In the genomic region with DNA sequence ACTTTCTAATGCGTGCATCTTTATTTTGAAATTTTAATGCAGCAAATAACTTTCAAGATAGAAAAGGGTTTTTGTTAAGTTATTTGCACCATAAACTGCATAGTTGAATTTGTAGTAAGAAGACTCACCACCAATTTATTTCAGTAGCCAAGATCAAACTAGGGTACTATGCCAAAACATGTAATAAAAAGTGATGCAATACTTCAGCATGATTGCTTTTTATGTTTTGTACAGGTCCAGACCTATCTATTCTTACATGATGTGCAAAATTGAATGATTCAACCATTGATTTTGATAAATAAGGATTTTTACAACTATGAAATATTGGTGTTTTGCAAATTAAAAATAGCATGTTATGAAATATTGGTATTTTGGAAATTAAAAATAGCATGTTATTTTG, we compare ENCODE assay signal across 12 cellular contexts. TPM values are rescaled to one million over a fixed set of nuclear protein-coding genes. Genes with fewer than 3 reads are reported as not detected.
DNase-seq lines count a peak whose midpoint lies in the region; ATAC-seq and TF ChIP-seq lines count a peak whose summit lies in the region.
"Had no signal": no experiment of that assay in that cellular context is flagged by ENCODE, and none has a peak within 500 bp of the region (broad histone marks: within the 10 kb centered on the region; RNA-seq: fewer than 3 reads in every experiment).

No MANE protein-coding gene starts in this region.

- no peak overlapping the region for H3K4me2 ChIP-seq in fibroblast of lung (ENCODE audit: extremely low read depth, insufficient read depth, low read length)

- DNase-seq in stimulated activated naive CD8-positive, alpha-beta T cell treated with anti-CD3 and anti-CD28 coated beads, Interleukin-15, Interleukin-2, amounts not matched to agents 100 U/mL and 50 U/mL, for 24 hours = no peak
- DNase-seq in RWPE1 (ENCODE audit: low spot score) = peak; percentile 59
- DNase-seq in fibroblast of lung (ENCODE audit: low read depth in 2 of 2) = peak; percentile 73 to 80
- no peak for DNase-seq in HT-29 (ENCODE audit: low spot score)
- no peak for DNase-seq in tibial artery
- DNase-seq in iPS-NIHi7 (ENCODE audit: extremely low spot score) = no peak
- no peak for DNase-seq in upper lobe of right lung
- DNase-seq: activated T-cell treated with anti-CD3 and anti-CD28 coated beads, Interleukin-2, amount 50 U/mL, for 1 hour; CD4-positive, alpha-beta memory T cell; naive thymus-derived CD8-positive, alpha-beta T cell had no signal

- no peaks in the 10 kb centered on the region for H4K20me1 ChIP-seq in fibroblast of lung (ENCODE audit: control insufficient read depth, extremely low read depth, insufficient read depth, low read length)

- H2AFZ ChIP-seq in fibroblast of lung (ENCODE audit: low read length) = no peak overlapping the region

- no peak for ATAC-seq in stimulated activated naive CD8-positive, alpha-beta T cell treated with anti-CD3 and anti-CD28 coated beads, Interleukin-15, Interleukin-2, amounts not matched to agents 100 U/mL and 50 U/mL, for 24 hours
- ATAC-seq in upper lobe of right lung = no peak
- ATAC-seq: naive thymus-derived CD8-positive, alpha-beta T cell had no signal

- H3K4me3 ChIP-seq in fibroblast of lung (replicated peaks in 1 of 4; ENCODE audit: control extremely low read depth in 1 of 4, insufficient read depth in 1 of 4, low read depth in 3 of 4, low read length in 4 of 4) (no peak overlapping the region), tibial artery (no peak overlapping the region), upper lobe of right lung (no peak overlapping the region)
- H3K4me3 ChIP-seq: suprapubic skin had no signal

- no peak overlapping the region for H3K4me3 Mint-ChIP-seq in stimulated activated naive CD8-positive, alpha-beta T cell treated with anti-CD3 and anti-CD28 coated beads, Interleukin-15, Interleukin-2, amounts not matched to agents 100 ng/mL and 50 ng/mL, for 24 hours
- H3K4me3 Mint-ChIP-seq: CD4-positive, alpha-beta memory T cell; naive thymus-derived CD8-positive, alpha-beta T cell had no signal

- peak overlapping the region; percentile 53 for H3K27ac Mint-ChIP-seq in stimulated activated naive CD8-positive, alpha-beta T cell treated with anti-CD3 and anti-CD28 coated beads, Interleukin-15, Interleukin-2, amounts not matched to agents 100 ng/mL and 50 ng/mL, for 24 hours
- H3K27ac Mint-ChIP-seq: CD4-positive, alpha-beta memory T cell had no signal

- no peak overlapping the region for H3K27ac ChIP-seq in RWPE1
- H3K27ac ChIP-seq in fibroblast of lung (ENCODE audit: insufficient read depth, low read length) = no peak overlapping the region
- H3K27ac ChIP-seq in tibial artery = no peak overlapping the region
- no peak overlapping the region for H3K27ac ChIP-seq in upper lobe of right lung
- H3K27ac ChIP-seq: suprapubic skin had no signal

- POLR2A ChIA-PET in RWPE1 (lab: Yijun Ruan, JAX; ENCODE audit: low non-redundant PET) = no interaction called here

- H3K36me3 Mint-ChIP-seq in stimulated activated naive CD8-positive, alpha-beta T cell treated with anti-CD3 and anti-CD28 coated beads, Interleukin-15, Interleukin-2, amounts not matched to agents 100 ng/mL and 50 ng/mL, for 24 hours (ENCODE audit: low read depth) = peaks cover 16% of the 10 kb centered on the region

- no peaks in the 10 kb centered on the region for H3K9me3 Mint-ChIP-seq in stimulated activated naive CD8-positive, alpha-beta T cell treated with anti-CD3 and anti-CD28 coated beads, Interleukin-15, Interleukin-2, amounts not matched to agents 100 ng/mL and 50 ng/mL, for 24 hours
- H3K9me3 Mint-ChIP-seq: naive thymus-derived CD8-positive, alpha-beta T cell had no signal

- H3K4me1 Mint-ChIP-seq in stimulated activated naive CD8-positive, alpha-beta T cell treated with anti-CD3 and anti-CD28 coated beads, Interleukin-15, Interleukin-2, amounts not matched to agents 100 ng/mL and 50 ng/mL, for 24 hours (ENCODE audit: low read depth) = peaks cover 30% of the 10 kb centered on the region

- no peaks in the 10 kb centered on the region for H3K27me3 Mint-ChIP-seq in stimulated activated naive CD8-positive, alpha-beta T cell treated with anti-CD3 and anti-CD28 coated beads, Interleukin-15, Interleukin-2, amounts not matched to agents 100 ng/mL and 50 ng/mL, for 24 hours
- H3K27me3 Mint-ChIP-seq: CD4-positive, alpha-beta memory T cell; naive thymus-derived CD8-positive, alpha-beta T cell had no signal

- H3K9me3 ChIP-seq in fibroblast of lung (ENCODE audit: control insufficient read depth, insufficient read depth, low read depth, low read length) (no peaks in the 10 kb centered on the region), tibial artery (no peaks in the 10 kb centered on the region), upper lobe of right lung (no peaks in the 10 kb centered on the region)
- H3K9me3 ChIP-seq: suprapubic skin had no signal

- CTCF ChIA-PET in RWPE1 (lab: Yijun Ruan, JAX) = interaction anchor here (1.3 kb wide), 1 partner anchor 84 kb away, joined by 6 read pairs; no protein-coding TSS in a partner anchor

- H3K4me1 ChIP-seq in fibroblast of lung (ENCODE audit: control insufficient read depth, extremely low read depth, insufficient read depth, low read length) = no peaks in the 10 kb centered on the region
- H3K4me1 ChIP-seq in tibial artery = peaks cover 0 to 31% (median 8%) of the 10 kb centered on the region in 4 donors
- peaks cover 15% of the 10 kb centered on the region for H3K4me1 ChIP-seq in upper lobe of right lung

- H3K27me3 ChIP-seq in fibroblast of lung (ENCODE audit: control insufficient read depth, insufficient read depth, low read length) (no peaks in the 10 kb centered on the region), tibial artery (no peaks in the 10 kb centered on the region), upper lobe of right lung (no peaks in the 10 kb centered on the region)
- H3K27me3 ChIP-seq: suprapubic skin had no signal

- intact Hi-C loops in tibial artery (cut with DNase I; ENCODE audit: low total_unique reads) (loop anchor here (5.0 to 10.0 kb wide), 2 partner anchors 84 to 257 kb away; no protein-coding TSS in a partner anchor), upper lobe of right lung (cut with DNase I) (no loop called here)

- no peak overlapping the region for H3K9ac ChIP-seq in fibroblast of lung (ENCODE audit: insufficient read depth, low read length)

- H3K36me3 ChIP-seq in fibroblast of lung (ENCODE audit: control insufficient read depth, insufficient read depth, low read length) = no peaks in the 10 kb centered on the region
- H3K36me3 ChIP-seq in tibial artery = no peaks in the 10 kb centered on the region
- H3K36me3 ChIP-seq in upper lobe of right lung = no peaks in the 10 kb centered on the region
- H3K36me3 ChIP-seq: suprapubic skin had no signal

- H3K79me2 ChIP-seq in fibroblast of lung (ENCODE audit: control insufficient read depth, insufficient read depth, low read length) = no peaks in the 10 kb centered on the region

- no peak for TF ChIP-seq CTCF in RWPE1 (conservative IDR thresholded peaks at IDR 0.05; ENCODE audit: low read depth)
- no peak for TF ChIP-seq CTCF in fibroblast of lung (conservative IDR thresholded peaks at IDR 0.05 in 1 of 2, IDR thresholded peaks at IDR 0.05 in 1 of 2; ENCODE audit: low read depth in 1 of 2, low read length in 2 of 2)
- TF ChIP-seq CTCF in tibial artery (IDR thresholded peaks at IDR 0.05) = no peak
- no peak for TF ChIP-seq CTCF in upper lobe of right lung (IDR thresholded peaks at IDR 0.05)

RNA-seq across cellular contexts. Expression of a gene that starts 26.7 kb away (rescaled TPM):
- total RNA-seq in fibroblast of lung (18.0 and 22.1 TPM in 2 replicates), upper lobe of right lung (44.8 TPM)
- polyA plus RNA-seq in fibroblast of lung = 12.8 and 15.9 TPM in 2 replicates
- 11.0 and 12.9 TPM in 2 replicates for polyA plus RNA-seq in fibroblast of lung (2012)
- polyA minus RNA-seq in fibroblast of lung (ENCODE audit: low replicate concordance) = 0.63 and 3.1 TPM in 2 replicates
- 121 and 131 TPM in 2 replicates for total RNA-seq in HT-29 (2014; rRNA removed; shearing (Covaris generic))

Comparison
In these comparisons a context has a peak if more than half of its experiments do, and no peak if none do; other contexts are left out.
1. DNase-seq: peak in RWPE1 (single experiment) and fibroblast of lung (2 of 2); none in stimulated activated naive CD8-positive, alpha-beta T cell treated with anti-CD3 and anti-CD28 coated beads, Interleukin-15, Interleukin-2, amounts not matched to agents 100 U/mL and 50 U/mL, for 24 hours (single experiment), HT-29 (single experiment), tibial artery (0 of 2), iPS-NIHi7 (single experiment) and upper lobe of right lung (single experiment).